In genomic region chr2:162324953-162325352, GRCh38 we compare ENCODE assay signal across 9 cellular contexts.
"Had no signal": no experiment of that assay in that cellular context is flagged by ENCODE, and none has a peak within 500 bp of the region (broad histone marks: within the 10 kb centered on the region; RNA-seq: fewer than 3 reads in every experiment).

No MANE protein-coding gene starts in this region.

- H3K4me3 Mint-ChIP-seq: H9, IgD-negative memory B cell had no signal

- H3K9ac ChIP-seq: GM23248 had no signal

- FAIRE-seq: H1, H54, HepG2 had no signal

- H3K4me3 ChIP-seq: GM23248 had no signal

- H3K27me3 Mint-ChIP-seq: IgD-negative memory B cell had no signal

- H3K27ac ChIP-seq: GM23248, HL-60 had no signal

- H3K9me3 Mint-ChIP-seq: IgD-negative memory B cell had no signal

- H3K36me3 Mint-ChIP-seq: IgD-negative memory B cell had no signal

- H2AFZ ChIP-seq: GM23248 had no signal

- DNase-seq: GM23248, H9, HCEC 1CT, KBM-7 had no signal
